8 cellular contexts compared by ENCODE assay signal in the genomic region with DNA sequence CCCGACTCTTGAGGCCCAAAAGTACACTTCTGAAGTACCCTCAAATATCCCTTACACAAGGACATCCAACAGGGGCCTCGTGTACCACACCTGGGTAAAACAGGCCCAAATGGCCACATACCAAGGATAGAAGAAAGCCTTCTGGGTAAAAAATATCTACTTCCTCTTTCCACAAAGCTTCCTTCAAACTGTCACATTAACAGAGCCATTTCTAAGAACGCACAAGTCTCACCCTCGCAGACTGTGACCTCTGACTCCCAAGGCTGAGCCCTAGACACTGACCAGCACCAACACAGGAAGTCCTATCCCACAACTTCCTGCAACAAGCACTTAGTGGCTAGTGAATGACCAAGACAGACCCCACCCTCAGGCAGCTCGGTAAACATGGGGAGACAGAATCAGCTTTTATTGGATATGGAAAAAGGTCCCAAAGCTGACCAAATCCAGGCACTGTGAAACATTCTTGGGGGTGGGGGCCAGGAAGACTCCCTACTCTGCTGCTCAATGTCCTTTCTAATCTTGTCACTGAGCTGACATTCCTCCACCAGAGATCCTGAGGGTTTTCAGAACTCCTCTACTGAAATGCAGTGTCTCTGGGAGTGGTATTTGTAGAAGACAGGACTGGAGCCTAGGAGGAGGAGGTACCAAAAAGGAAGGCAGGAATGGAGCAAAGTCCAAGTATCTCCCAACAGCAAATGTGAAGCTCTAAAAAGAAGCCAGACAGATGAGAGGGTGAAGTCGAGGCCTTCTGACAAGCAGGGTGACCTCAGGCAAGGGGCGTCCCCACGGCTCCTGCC. TPM values are rescaled to one million over a fixed set of nuclear protein-coding genes. Genes with fewer than 3 reads are reported as not detected.
DNase-seq lines count a peak whose midpoint lies in the region; ATAC-seq and TF ChIP-seq lines count a peak whose summit lies in the region.

No MANE protein-coding gene starts in this region.

- CTCF ChIA-PET in Calu3 (lab: Charles Lee), result interaction anchor here (0.6 to 1.0 kb wide), 4 partner anchors 9 to 769 kb away, joined by 3 to 4 read pairs (median 4); no protein-coding TSS in a partner anchor

- H3K27me3 Mint-ChIP-seq in Calu3 (ENCODE audit: unreplicated experiment), result no peaks in the 10 kb centered on the region

- peaks cover 34 to 42% of the 10 kb centered on the region in 2 donors for H3K36me3 ChIP-seq in mucosa of rectum (ENCODE audit: control insufficient read depth in 2 of 2, insufficient read depth in 2 of 2, low read length in 2 of 2)

- H3K4me1 Mint-ChIP-seq in Calu3 (ENCODE audit: low read depth, unreplicated experiment), result peaks cover 47% of the 10 kb centered on the region

- peak overlapping the region; percentile 87 for H3K27ac Mint-ChIP-seq in Calu3 (ENCODE audit: unreplicated experiment)

- no peak for ATAC-seq in GM18861 (IDR thresholded peaks at IDR 0.05; ENCODE audit: unreplicated experiment)
- no peak for ATAC-seq in HG02884 (IDR thresholded peaks at IDR 0.05; ENCODE audit: unreplicated experiment)

- H3K27me3 ChIP-seq in mucosa of rectum (ENCODE audit: control insufficient read depth in 2 of 2, insufficient read depth in 2 of 2, low read length in 2 of 2), result no peaks in the 10 kb centered on the region

- intact Hi-C loops in Calu3 (cut with micrococcal nuclease; ENCODE audit: unreplicated experiment), result no loop called here

- DNase-seq in Calu3 (peak; percentile 39), NB4 (ENCODE audit: low read depth) (peak; percentile 89), choroid plexus epithelial cell (ENCODE audit: low read depth) (peak; percentile 64), superior temporal gyrus (ENCODE audit: extremely low spot score) (no peak), amniotic stem cell (lab: John Stamatoyannopoulos, UW) (no peak)

- H3K27ac ChIP-seq in mucosa of rectum (ENCODE audit: low read depth in 2 of 2, low read length in 2 of 2), result peak overlapping the region; percentile 93

- H3K9ac ChIP-seq in mucosa of rectum (ENCODE audit: low read depth in 1 of 2, low read length in 2 of 2), result peak overlapping the region; percentile 43 to 54

- peaks cover 51% of the 10 kb centered on the region for H3K36me3 Mint-ChIP-seq in Calu3 (ENCODE audit: insufficient read depth, unreplicated experiment)

- TF ChIP-seq CTCF in Calu3 (IDR thresholded peaks at IDR 0.05; ENCODE audit: unreplicated experiment), result no peak
- TF ChIP-seq CTCF in NB4 (IDR thresholded peaks at IDR 0.05; ENCODE audit: low read depth, low read length), result no peak
- no peak for TF ChIP-seq CTCF in choroid plexus epithelial cell (conservative IDR thresholded peaks at IDR 0.05; ENCODE audit: low read depth, low read length)

- no TSS peak for BruUV-seq in Calu3 (replicated peaks; lab: Mats Ljungman, UMichigan)

- no peak overlapping the region for H3K4me3 ChIP-seq in NB4 (ENCODE audit: low read depth, low read length)
- H3K4me3 ChIP-seq in choroid plexus epithelial cell (ENCODE audit: low read depth, low read length), result no peak overlapping the region
- H3K4me3 ChIP-seq in mucosa of rectum (ENCODE audit: low read length in 2 of 2), result peak overlapping the region; percentile 17 to 55

- peaks cover 46 to 48% of the 10 kb centered on the region in 2 donors for H3K4me1 ChIP-seq in mucosa of rectum (ENCODE audit: control insufficient read depth in 2 of 2, insufficient read depth in 2 of 2, low read length in 2 of 2)

- peak overlapping the region; percentile 10 for H3K4me3 Mint-ChIP-seq in Calu3 (ENCODE audit: low read depth, unreplicated experiment)

- no peak for TF ChIP-seq POLR2A in NB4 (IDR thresholded peaks at IDR 0.05; ENCODE audit: extremely low read depth, insufficient read length)

- H3K9me3 Mint-ChIP-seq in Calu3 (ENCODE audit: low read depth, unreplicated experiment), result no peaks in the 10 kb centered on the region

- no peaks in the 10 kb centered on the region for H3K9me3 ChIP-seq in mucosa of rectum (ENCODE audit: control insufficient read depth in 2 of 2, low read length in 2 of 2)

RNA-seq across cellular contexts. Expression of gene KCTD10, which starts 15.9 kb away (rescaled TPM):
- total RNA-seq in Calu3 (2022), result 56.7 and 59.0 TPM in 2 replicates

RNA-seq across cellular contexts. Expression of gene UBE3B, which starts 16.2 kb away (rescaled TPM):
- 48.6 and 59.2 TPM in 2 replicates for total RNA-seq in Calu3 (2022)

Comparison
In these comparisons a context has a peak if more than half of its experiments do, and no peak if none do; other contexts are left out.
1. DNase-seq: peak in Calu3 (single experiment), NB4 (single experiment) and choroid plexus epithelial cell (single experiment); none in superior temporal gyrus (single experiment) and amniotic stem cell (single experiment).
2. H3K4me3 ChIP-seq: peak in mucosa of rectum (2 of 2); none in NB4 (single experiment) and choroid plexus epithelial cell (single experiment).